23 cellular contexts compared by ENCODE assay signal in genomic region chr2:210591663-210592062, GRCh38. TPM values are rescaled to one million over a fixed set of nuclear protein-coding genes. Genes with fewer than 3 reads are reported as not detected.
DNase-seq lines count a peak whose midpoint lies in the region; ATAC-seq, FAIRE-seq and TF ChIP-seq lines count a peak whose summit lies in the region.
"Had no signal": no experiment of that assay in that cellular context is flagged by ENCODE, and none has a peak within 500 bp of the region (broad histone marks: within the 10 kb centered on the region; RNA-seq: fewer than 3 reads in every experiment).

No MANE protein-coding gene starts in this region.

- in situ Hi-C loops in HepG2 (cut with HindIII; ENCODE audit: extremely low pct_ligation_motif_present, low pct_unique_long_range_greater_than_20kb), result no loop called here

- H2AFZ ChIP-seq in HepG2 (ENCODE audit: low read length), result no peak overlapping the region
- H2AFZ ChIP-seq: GM23338 had no signal

- FAIRE-seq in HepG2 (lab: Jason Lieb, UNC), result no peak
- FAIRE-seq: A204.1, GM12891, GM18507 had no signal

- DNase-seq in NCI-H748 (lab: John Stamatoyannopoulos, UW; ENCODE audit: unreplicated experiment), result peak; percentile 9
- DNase-seq in NCI-H748 treated with DMSO at 0.1 percent for 48 hours (lab: John Stamatoyannopoulos, UW), result no peak
- DNase-seq in dorsolateral prefrontal cortex, result no peak
- DNase-seq in medulla oblongata (ENCODE audit: extremely low spot score), result peak; percentile 66
- peak; percentile 16 for DNase-seq in putamen (ENCODE audit: low spot score)
- no peak for DNase-seq in HepG2 (ENCODE audit: low spot score)
- no peak for DNase-seq in MV-4-11 (lab: John Stamatoyannopoulos, UW)
- no peak for DNase-seq in MG63
- DNase-seq: BE2C; CD4-positive, alpha-beta T cell; CD8-positive, alpha-beta memory T cell; DMS53; DMS79 treated with DMSO at 0.1 percent for 48 hours; GF-D8; H9 had no signal

- POLR2A ChIA-PET in HepG2 (lab: Yijun Ruan, JAX), result no interaction called here

- H3K27me3 ChIP-seq in dorsolateral prefrontal cortex, result no peaks in the 10 kb centered on the region
- no peaks in the 10 kb centered on the region for H3K27me3 ChIP-seq in HepG2 (ENCODE audit: control insufficient read depth in 1 of 2, insufficient read depth in 2 of 2, low read length in 2 of 2)
- H3K27me3 ChIP-seq in MG63, result no peaks in the 10 kb centered on the region
- H3K27me3 ChIP-seq: BE2C; BLaER1 treated with 17β-estradiol and CSF1 and Interleukin-3, amounts not matched to agents 10 nM and 100 nM had no signal

- H3K9me3 ChIP-seq in HepG2 (ENCODE audit: low read length) (no peaks in the 10 kb centered on the region), MG63 (no peaks in the 10 kb centered on the region)
- H3K9me3 ChIP-seq: BE2C; BLaER1 treated with 17β-estradiol and CSF1 and Interleukin-3, amounts not matched to agents 10 nM and 100 nM had no signal

- H3K4me2 ChIP-seq in HepG2 (ENCODE audit: low read depth, low read length), result no peak overlapping the region
- H3K4me2 ChIP-seq: BLaER1 treated with 17β-estradiol and CSF1 and Interleukin-3, amounts not matched to agents 10 nM and 100 nM; GM23338 had no signal

- H3K4me3 ChIP-seq in dorsolateral prefrontal cortex (peak overlapping the region in 3 of 59 donors; percentile 0 to 11 (median 11)), HepG2 (replicated peaks in 1 of 3; ENCODE audit: insufficient read depth in 1 of 3, low read depth in 2 of 3, low read length in 3 of 3) (no peak overlapping the region), MG63 (no peak overlapping the region)
- H3K4me3 ChIP-seq: BLaER1 treated with 17β-estradiol and CSF1 and Interleukin-3, amounts not matched to agents 10 nM and 100 nM; GM23338 had no signal

- H3K4me1 ChIP-seq in HepG2 (ENCODE audit: insufficient read depth, low read length), result no peaks in the 10 kb centered on the region
- H3K4me1 ChIP-seq: BE2C; BLaER1 treated with 17β-estradiol and CSF1 and Interleukin-3, amounts not matched to agents 10 nM and 100 nM had no signal

- intact Hi-C loops in dorsolateral prefrontal cortex (cut with DNase I), result loop anchor here (5.0 to 10.0 kb wide), 2 partner anchors 89 to 147 kb away; no protein-coding TSS in a partner anchor
- intact Hi-C loops in HepG2 (cut with micrococcal nuclease; ENCODE audit: unreplicated experiment), result no loop called here

- no peak for TF ChIP-seq POLR2A in HepG2 (IDR thresholded peaks at IDR 0.05; ENCODE audit: insufficient read depth in 1 of 2, low read depth in 2 of 2, low read length in 2 of 2)

- TF ChIP-seq EP300 in HepG2 (IDR thresholded peaks at IDR 0.05; ENCODE audit: low read depth in 2 of 2, low read length in 2 of 2) (no peak), HepG2 (CRISPR knock-in tag; IDR thresholded peaks at IDR 0.05; ENCODE audit: borderline replicate concordance) (no peak)

- no peaks in the 10 kb centered on the region for H4K20me1 ChIP-seq in HepG2 (ENCODE audit: insufficient read depth, low read length)
- H4K20me1 ChIP-seq: BLaER1 treated with 17β-estradiol and CSF1 and Interleukin-3, amounts not matched to agents 10 nM and 100 nM had no signal

- H3K79me2 ChIP-seq in HepG2 (ENCODE audit: insufficient read depth, low read length), result no peaks in the 10 kb centered on the region

- peak in 35 of 56 donors; percentile 8 to 72 (median 32) for TF ChIP-seq CTCF in dorsolateral prefrontal cortex (IDR thresholded peaks at IDR 0.05 in 54 of 56, conservative IDR thresholded peaks at IDR 0.05 in 2 of 56; ENCODE audit: low read depth in 1 of 56, partially characterized antibody in 56 of 56)
- TF ChIP-seq CTCF in HepG2 (CRISPR knock-in tag; IDR thresholded peaks at IDR 0.05), result no peak

- no peak overlapping the region for H3K9ac ChIP-seq in HepG2 (ENCODE audit: insufficient read depth, low read depth, low read length)
- H3K9ac ChIP-seq: BLaER1 treated with 17β-estradiol and CSF1 and Interleukin-3, amounts not matched to agents 10 nM and 100 nM had no signal

- peak overlapping the region in 29 of 59 donors; percentile 4 to 66 (median 39) for H3K27ac ChIP-seq in dorsolateral prefrontal cortex
- H3K27ac ChIP-seq in HepG2 (ENCODE audit: extremely low read length, insufficient read depth, low read length), result no peak overlapping the region
- H3K27ac ChIP-seq: 22Rv1; BLaER1 treated with 17β-estradiol and CSF1 and Interleukin-3, amounts not matched to agents 10 nM and 100 nM had no signal

- BruUV-seq in HepG2 (replicated peaks; lab: Mats Ljungman, UMichigan), result no TSS peak

- no peak for TF ChIP-seq RAD21 in HepG2 (CRISPR knock-in tag; IDR thresholded peaks at IDR 0.05)

- no peak for ATAC-seq in HepG2
- ATAC-seq: GM23338, HCT116 had no signal

- CTCF ChIA-PET in HepG2 (lab: Yijun Ruan, JAX; ENCODE audit: low intra/inter-chr PET ratio, low total read pairs), result no interaction called here

- WGBS in HepG2 (ENCODE audit: low lambda C conversion rate), result 84% methylated on average over 2 of the region's 2 CpGs

- H3K36me3 ChIP-seq in HepG2 (replicated peaks in 1 of 2; ENCODE audit: control insufficient read depth in 1 of 2, insufficient read depth in 2 of 2, low read length in 2 of 2), result no peaks in the 10 kb centered on the region; a peak in 1 of 5 replicates
- no peaks in the 10 kb centered on the region for H3K36me3 ChIP-seq in MG63
- H3K36me3 ChIP-seq: BE2C; BLaER1 treated with 17β-estradiol and CSF1 and Interleukin-3, amounts not matched to agents 10 nM and 100 nM had no signal

RNA-seq across cellular contexts. Expression of gene CPS1, which starts 35.3 kb away (rescaled TPM):
- 10 to 100 TPM in 35 of 120 experiments, 1 to 10 TPM in 85; 3.5 to 15.7 (median 8.3) TPM for total RNA-seq in dorsolateral prefrontal cortex
- total RNA-seq in HepG2 (2016; rRNA removed; fragmentation: Illumina TruSeq; extraction: Trizol), result 44.9 and 51.7 TPM in 2 replicates
- 4.5 and 7.1 TPM in 2 replicates for total RNA-seq in HepG2 (2016; cell fraction: cytosol; rRNA removed; fragmentation: Illumina TruSeq; extraction: Trizol; ENCODE audit: low read depth)
- total RNA-seq in HepG2 (2016; cell fraction: insoluble cytoplasmic fraction; rRNA removed; fragmentation: Illumina TruSeq; extraction: Trizol), result 42.6 and 49.0 TPM in 2 replicates
- total RNA-seq in HepG2 (2016; cell fraction: membrane; rRNA removed; fragmentation: Illumina TruSeq; extraction: Trizol), result 22.1 and 24.3 TPM in 2 replicates
- 47.7 and 52.3 TPM in 2 replicates for total RNA-seq in HepG2 (2016; cell fraction: nucleus; rRNA removed; fragmentation: Illumina TruSeq; extraction: Trizol)
- polyA plus RNA-seq in HepG2 (2011; rRNA removed), result 17.6 and 24.4 TPM in 2 replicates
- 16.5 and 18.6 TPM in 2 replicates for polyA plus RNA-seq in HepG2 (2011; cell fraction: cytosol; rRNA removed)
- 16.9 and 18.9 TPM in 2 replicates for polyA plus RNA-seq in HepG2 (2011; cell fraction: nucleus; rRNA removed)
- polyA plus RNA-seq in HepG2 (2012), result 13.0 and 24.2 TPM in 2 replicates
- polyA plus RNA-seq in HepG2 (2016; cell fraction: cytosol; fragmentation: Illumina TruSeq; extraction: Trizol; ENCODE audit: low read depth), result 1.3 and 1.4 TPM in 2 replicates
- 22.9 and 25.1 TPM in 2 replicates for polyA plus RNA-seq in HepG2 (2016; cell fraction: insoluble cytoplasmic fraction; fragmentation: Illumina TruSeq; extraction: Trizol; ENCODE audit: low read depth)
- polyA plus RNA-seq in HepG2 (2016; cell fraction: membrane; fragmentation: Illumina TruSeq; extraction: Trizol; ENCODE audit: low read depth), result 7.7 and 8.8 TPM in 2 replicates
- 28.4 and 30.6 TPM in 2 replicates for polyA plus RNA-seq in HepG2 (2016; cell fraction: nucleus; fragmentation: Illumina TruSeq; extraction: Trizol; ENCODE audit: insufficient read depth, low read depth)
- polyA minus RNA-seq in HepG2 (2011; rRNA and poly(A)+ RNA removed; ENCODE audit: low replicate concordance), result 49.7 and 1,370 TPM in 2 replicates
- 44.2 and 46.4 TPM in 2 replicates for polyA minus RNA-seq in HepG2 (2011; cell fraction: cytosol; rRNA and poly(A)+ RNA removed)
- 89.2 and 97.7 TPM in 2 replicates for polyA minus RNA-seq in HepG2 (2011; cell fraction: nucleus; rRNA and poly(A)+ RNA removed)
- 6.3 and 11.4 TPM in 2 replicates for total RNA-seq in MG63 (2014; rRNA removed; shearing (Covaris generic); ENCODE audit: low replicate concordance)
- polyA plus RNA-seq: CD14-positive monocyte; CD8-positive, alpha-beta memory T cell had no signal

Comparison
In these comparisons a context has a peak if more than half of its experiments do, and no peak if none do; other contexts are left out.
1. DNase-seq: peak in NCI-H748 (single experiment), medulla oblongata (single experiment) and putamen (single experiment); none in NCI-H748 treated with DMSO at 0.1 percent for 48 hours (single experiment), dorsolateral prefrontal cortex (0 of 10), HepG2 (single experiment), MV-4-11 (single experiment) and MG63 (single experiment).